In genomic region chr14:31792726-31793125, GRCh38 we compare ENCODE assay signal across 18 cellular contexts.
DNase-seq lines count a peak whose midpoint lies in the region; ATAC-seq, FAIRE-seq and TF ChIP-seq lines count a peak whose summit lies in the region.
"Had no signal": no experiment of that assay in that cellular context is flagged by ENCODE, and none has a peak within 500 bp of the region (broad histone marks: within the 10 kb centered on the region; RNA-seq: fewer than 3 reads in every experiment).

No MANE protein-coding gene starts in this region.

- in situ Hi-C loops in mammary epithelial cell (cut with MboI; ENCODE audit: low sequenced_read_pairs in 2 of 2): no loop called here

- no peak overlapping the region for H3K4me3 ChIP-seq in A549
- H3K4me3 ChIP-seq in mammary epithelial cell (replicated peaks in 1 of 3; ENCODE audit: insufficient read depth in 1 of 3, low read depth in 2 of 3, low read length in 3 of 3): no peak overlapping the region
- no peak overlapping the region for H3K4me3 ChIP-seq in H7 (ENCODE audit: insufficient read depth, low read depth, low read length)

- no peak overlapping the region for H2AFZ ChIP-seq in mammary epithelial cell (ENCODE audit: low read depth, low read length)

- ATAC-seq in A549 (no peak), foreskin keratinocyte (peak; percentile 48)

- no peaks in the 10 kb centered on the region for H4K20me1 ChIP-seq in mammary epithelial cell (ENCODE audit: insufficient read depth, low read length)

- no peak for TF ChIP-seq CTCF in A549 (IDR thresholded peaks at IDR 0.05)
- TF ChIP-seq CTCF in mammary epithelial cell (conservative IDR thresholded peaks at IDR 0.05 in 1 of 2, IDR thresholded peaks at IDR 0.05 in 1 of 2; ENCODE audit: extremely low read depth in 1 of 2, insufficient read depth in 1 of 2, low read depth in 1 of 2, low read length in 2 of 2): no peak
- no peak for TF ChIP-seq CTCF in foreskin keratinocyte (conservative IDR thresholded peaks at IDR 0.05)

- DNase-seq in A549 (ENCODE audit: low read depth in 1 of 2, low spot score in 1 of 2) (no peak), NCI-H226 (peak; percentile 25), mammary epithelial cell (peak; percentile 39), foreskin keratinocyte (peak; percentile 20 to 63), H7 (no peak), NCI-H1092 (lab: John Stamatoyannopoulos, UW) (no peak), pons (ENCODE audit: low spot score) (no peak)
- DNase-seq: ACHN; BE2C; CD4-positive, alpha-beta memory T cell; DMS153; DMS79; GDM1; GOT3; H9 had no signal

- H3K4me1 ChIP-seq in A549 (no peaks in the 10 kb centered on the region), mammary epithelial cell (ENCODE audit: insufficient read depth, low read length) (no peaks in the 10 kb centered on the region), foreskin keratinocyte (no peaks in the 10 kb centered on the region)
- H3K4me1 ChIP-seq: BE2C had no signal

- peak; percentile 39 for FAIRE-seq in A549 (lab: Jason Lieb, UNC)
- FAIRE-seq: GM12892, GM18507 had no signal

- H3K36me3 ChIP-seq in mammary epithelial cell (ENCODE audit: insufficient read depth, low read length): no peaks in the 10 kb centered on the region
- no peaks in the 10 kb centered on the region for H3K36me3 ChIP-seq in H7 (replicated peaks; ENCODE audit: control insufficient read depth, insufficient read depth, low read length)
- H3K36me3 ChIP-seq: BE2C had no signal

- dilution Hi-C loops in mammary epithelial cell (cut with HindIII; ENCODE audit: low sequenced_read_pairs): no loop called here

- BruUV-seq in mammary epithelial cell (replicated peaks; lab: Mats Ljungman, UMichigan): no TSS peak

- H3K4me2 ChIP-seq in A549 (no peak overlapping the region), mammary epithelial cell (ENCODE audit: insufficient read depth, low read depth, low read length) (no peak overlapping the region)

- no peak for TF ChIP-seq POLR2A in A549 (IDR thresholded peaks at IDR 0.05; ENCODE audit: low read length)

- POLR2A ChIA-PET in A549 (lab: Yijun Ruan, JAX): no interaction called here

- H3K27ac ChIP-seq in A549 (no peak overlapping the region), mammary epithelial cell (ENCODE audit: insufficient read depth, low read depth, low read length) (no peak overlapping the region), foreskin keratinocyte (no peak overlapping the region)
- H3K27ac ChIP-seq: C4-2B had no signal

- intact Hi-C loops in mammary epithelial cell (cut with micrococcal nuclease): no loop called here

- H3K27me3 ChIP-seq in mammary epithelial cell (ENCODE audit: insufficient read depth, low read length): no peaks in the 10 kb centered on the region
- no peaks in the 10 kb centered on the region for H3K27me3 ChIP-seq in foreskin keratinocyte
- H3K27me3 ChIP-seq in H7 (ENCODE audit: control insufficient read depth, insufficient read depth, low read length): no peaks in the 10 kb centered on the region
- H3K27me3 ChIP-seq: BE2C had no signal

- no peaks in the 10 kb centered on the region for H3K9me3 ChIP-seq in A549
- H3K9me3 ChIP-seq in mammary epithelial cell (replicated peaks; ENCODE audit: insufficient read depth, low read length): no peaks in the 10 kb centered on the region
- H3K9me3 ChIP-seq: BE2C had no signal

- H3K9ac ChIP-seq in mammary epithelial cell (ENCODE audit: insufficient read depth, low read length): no peak overlapping the region

- no peak for TF ChIP-seq EP300 in A549 (IDR thresholded peaks at IDR 0.05)

- H3K79me2 ChIP-seq in mammary epithelial cell (ENCODE audit: insufficient read depth, low read length): no peaks in the 10 kb centered on the region

- TF ChIP-seq RAD21 in A549 (conservative IDR thresholded peaks at IDR 0.05 in 1 of 2, IDR thresholded peaks at IDR 0.05 in 1 of 2): no peak

- CTCF ChIA-PET in A549 (lab: Yijun Ruan, JAX) (interaction anchor here (0.6 kb wide), 1 partner anchor 51 kb away, joined by 3 read pairs; no protein-coding TSS in a partner anchor), mammary epithelial cell (lab: Charles Lee; ENCODE audit: low non-redundant PET) (no interaction called here)

TF ChIP-seq in A549, 52 proteins besides CTCF, POLR2A, EP300 and RAD21:
- TF ChIP-seq SREBF2 (IDR thresholded peaks at IDR 0.05): no peak

Comparison
In these comparisons a context has a peak if more than half of its experiments do, and no peak if none do; other contexts are left out.
1. DNase-seq: peak in NCI-H226 (single experiment), mammary epithelial cell (single experiment) and foreskin keratinocyte (2 of 2); none in A549 (0 of 2), H7 (single experiment), NCI-H1092 (single experiment) and pons (single experiment).